ENCODE assay signal across 11 cellular contexts in genomic region chr1:92480813-92481597, GRCh38. TPM values are rescaled to one million over a fixed set of nuclear protein-coding genes. Genes with fewer than 3 reads are reported as not detected.
DNase-seq lines count a peak whose midpoint lies in the region; ATAC-seq and TF ChIP-seq lines count a peak whose summit lies in the region.
"Had no signal": no experiment of that assay in that cellular context is flagged by ENCODE, and none has a peak within 500 bp of the region (broad histone marks: within the 10 kb centered on the region; RNA-seq: fewer than 3 reads in every experiment).

No MANE protein-coding gene starts in this region.

- H2AK5ac ChIP-seq in mesenchymal stem cell (ENCODE audit: low read length, severe bottlenecking) = no peak overlapping the region

- H2BK120ac ChIP-seq in mesenchymal stem cell (ENCODE audit: low read depth, low read length) = no peak overlapping the region

- H3K27me3 ChIP-seq in ascending aorta (peaks cover 43% of the 10 kb centered on the region), mesenchymal stem cell (ENCODE audit: control insufficient read depth in 1 of 2, insufficient read depth in 1 of 2, low read length in 2 of 2) (peaks cover 88 to 99% of the 10 kb centered on the region in 2 experiments), subcutaneous abdominal adipose tissue (ENCODE audit: control insufficient read depth in 5 of 5, insufficient read depth in 4 of 5, low read length in 5 of 5) (peaks cover 33 to 58% (median 53%) of the 10 kb centered on the region in 5 donors)

- intact Hi-C loops in ascending aorta (cut with DNase I) = no loop called here

- no peak overlapping the region for H3K18ac ChIP-seq in mesenchymal stem cell (ENCODE audit: low read depth in 1 of 2, low read length in 2 of 2)

- ATAC-seq in GM21515 (IDR thresholded peaks at IDR 0.05; ENCODE audit: unreplicated experiment) (no peak), HG03432 (IDR thresholded peaks at IDR 0.05; ENCODE audit: unreplicated experiment) (no peak)

- no peaks in the 10 kb centered on the region for H3K9me3 Mint-ChIP-seq in activated naive CD4-positive, alpha-beta T cell treated with anti-CD3 and anti-CD28 coated beads, Interleukin-2, amount 50 U/mL, for 24 hours

- no peaks in the 10 kb centered on the region for H3K36me3 ChIP-seq in ascending aorta
- H3K36me3 ChIP-seq in mesenchymal stem cell (ENCODE audit: control insufficient read depth in 1 of 2, insufficient read depth in 2 of 2, low read depth in 1 of 2, low read length in 2 of 2) = peaks cover 0 to 4% of the 10 kb centered on the region in 2 experiments
- no peaks in the 10 kb centered on the region for H3K36me3 ChIP-seq in subcutaneous abdominal adipose tissue (ENCODE audit: control insufficient read depth in 5 of 5, insufficient read depth in 5 of 5, low read length in 5 of 5)
- H3K36me3 ChIP-seq: BE2C had no signal

- H3K4me3 ChIP-seq in ascending aorta (peak overlapping the region; percentile 56 to 60), mesenchymal stem cell (ENCODE audit: insufficient read depth in 1 of 2, low read depth in 1 of 2, low read length in 2 of 2) (peak overlapping the region in 1 of 2 experiments; percentile 22), subcutaneous abdominal adipose tissue (ENCODE audit: low read depth in 1 of 5, low read length in 5 of 5) (peak overlapping the region in 4 of 5 donors; percentile 14 to 47 (median 40))

- H3K4me1 ChIP-seq in ascending aorta (peaks cover 25 to 42% of the 10 kb centered on the region in 2 donors), mesenchymal stem cell (ENCODE audit: control insufficient read depth, insufficient read depth, low read depth, low read length) (peaks cover 52% of the 10 kb centered on the region), subcutaneous abdominal adipose tissue (ENCODE audit: control insufficient read depth in 5 of 5, insufficient read depth in 5 of 5, low read length in 5 of 5) (peaks cover 2 to 62% (median 53%) of the 10 kb centered on the region in 5 donors)
- H3K4me1 ChIP-seq: BE2C had no signal

- H3K4me1 Mint-ChIP-seq in activated naive CD4-positive, alpha-beta T cell treated with anti-CD3 and anti-CD28 coated beads, Interleukin-2, amount 50 U/mL, for 24 hours = peaks cover 52% of the 10 kb centered on the region

- H3K14ac ChIP-seq in mesenchymal stem cell (ENCODE audit: low read length in 2 of 2) = no peak overlapping the region

- H3K9ac ChIP-seq in mesenchymal stem cell (ENCODE audit: low read length) (no peak overlapping the region), subcutaneous abdominal adipose tissue (ENCODE audit: low read length in 5 of 5) (no peak overlapping the region)

- H3K4me3 Mint-ChIP-seq in activated naive CD4-positive, alpha-beta T cell treated with anti-CD3 and anti-CD28 coated beads, Interleukin-2, amount 50 U/mL, for 24 hours = peak overlapping the region; percentile 96

- H4K91ac ChIP-seq in mesenchymal stem cell (ENCODE audit: low read length) = no peak overlapping the region

- TF ChIP-seq CTCF in ascending aorta (IDR thresholded peaks at IDR 0.05) = no peak

- DNase-seq in activated naive CD4-positive, alpha-beta T cell treated with Interleukin-2 at 50 U/mL for 16 hours = no peak
- no peak for DNase-seq in ascending aorta (ENCODE audit: low spot score in 2 of 2)
- peak; percentile 17 for DNase-seq in mesenchymal stem cell
- DNase-seq in RPMI8226 = no peak
- DNase-seq: BE2C, NCI-H1105 had no signal

- H2BK5ac ChIP-seq in mesenchymal stem cell (ENCODE audit: low read depth, low read length, poor library complexity, severe bottlenecking) = no peak overlapping the region

- no peak overlapping the region for H4K8ac ChIP-seq in mesenchymal stem cell (ENCODE audit: low read length)

- H2AFZ ChIP-seq in mesenchymal stem cell (ENCODE audit: low read depth, low read length) = no peak overlapping the region

- no peak overlapping the region for H3K27ac ChIP-seq in ascending aorta
- no peak overlapping the region for H3K27ac ChIP-seq in mesenchymal stem cell (ENCODE audit: low read length, poor library complexity, severe bottlenecking)
- no peak overlapping the region for H3K27ac ChIP-seq in subcutaneous abdominal adipose tissue (ENCODE audit: low read depth, low read length)
- H3K27ac ChIP-seq: RWPE1 had no signal

- H2BK12ac ChIP-seq in mesenchymal stem cell (ENCODE audit: low read length in 2 of 2) = no peak overlapping the region

- peaks cover 39% of the 10 kb centered on the region for H3K36me3 Mint-ChIP-seq in activated naive CD4-positive, alpha-beta T cell treated with anti-CD3 and anti-CD28 coated beads, Interleukin-2, amount 50 U/mL, for 24 hours

- H3K9me3 ChIP-seq in ascending aorta (no peaks in the 10 kb centered on the region), mesenchymal stem cell (ENCODE audit: control insufficient read depth, low read length) (no peaks in the 10 kb centered on the region), subcutaneous abdominal adipose tissue (ENCODE audit: control insufficient read depth in 5 of 5, low read length in 5 of 5) (no peaks in the 10 kb centered on the region)
- H3K9me3 ChIP-seq: BE2C had no signal

- 2% methylated on average over 65 of the region's 65 CpGs for whole genome bisulfite sequencing in mesenchymal stem cell

- H3K4ac ChIP-seq in mesenchymal stem cell (ENCODE audit: low read depth in 1 of 2, low read length in 2 of 2) = no peak overlapping the region

- H3K79me1 ChIP-seq in mesenchymal stem cell (replicated peaks; ENCODE audit: low read length, poor library complexity, severe bottlenecking) = no peaks in the 10 kb centered on the region

- H3K27me3 Mint-ChIP-seq in activated naive CD4-positive, alpha-beta T cell treated with anti-CD3 and anti-CD28 coated beads, Interleukin-2, amount 50 U/mL, for 24 hours = no peaks in the 10 kb centered on the region

- H3K23ac ChIP-seq in mesenchymal stem cell (ENCODE audit: low read length in 2 of 2) = peak overlapping the region in 1 of 2 experiments; percentile 36

- peak overlapping the region; percentile 76 for H3K27ac Mint-ChIP-seq in activated naive CD4-positive, alpha-beta T cell treated with anti-CD3 and anti-CD28 coated beads, Interleukin-2, amount 50 U/mL, for 24 hours

- H3K4me2 ChIP-seq in mesenchymal stem cell (ENCODE audit: low read length, poor library complexity, severe bottlenecking) = peak overlapping the region; percentile 48

- no peak overlapping the region for H2BK15ac ChIP-seq in mesenchymal stem cell (ENCODE audit: low read depth, poor library complexity, severe bottlenecking)

RNA-seq across cellular contexts. Expression of gene GFI1, which starts 5.7 kb away (rescaled TPM):
- not detected for total RNA-seq in ascending aorta
- polyA plus RNA-seq in mesenchymal stem cell (2013, experiment 1 of 2) = 0.10 TPM
- 0.05 TPM for polyA plus RNA-seq in mesenchymal stem cell (2013, experiment 2 of 2)
